In genomic region chr4:24537025-24537424, GRCh38 we compare ENCODE assay signal across 23 cellular contexts. TPM values are rescaled to one million over a fixed set of nuclear protein-coding genes. Genes with fewer than 3 reads are reported as not detected.
A peak's percentile ranks its signal among the peaks of the same experiment; 100 is the strongest.
DNase-seq lines count a peak whose midpoint lies in the region; ATAC-seq, FAIRE-seq and TF ChIP-seq lines count a peak whose summit lies in the region.
"Had no signal": no experiment of that assay in that cellular context is flagged by ENCODE, and none has a peak within 500 bp of the region (broad histone marks: within the 10 kb centered on the region; RNA-seq: fewer than 3 reads in every experiment).

No MANE protein-coding gene starts in this region.

- H3K36me3 ChIP-seq in HCT116 (ENCODE audit: control insufficient read depth in 1 of 2, insufficient read depth in 2 of 2, low read length in 2 of 2) (peaks cover 56 to 58% of the 10 kb centered on the region in 2 experiments), K562 (ENCODE audit: control insufficient read depth, insufficient read depth, low read length) (peaks cover 97% of the 10 kb centered on the region), osteoblast (ENCODE audit: insufficient read depth, low read length) (peaks cover 61% of the 10 kb centered on the region)

- FAIRE-seq in K562 (lab: Jason Lieb, UNC), result no peak
- FAIRE-seq: GM12878, urothelium cell line had no signal

- TF ChIP-seq EP300 in K562 (IDR thresholded peaks at IDR 0.05; ENCODE audit: low read length), result no peak

- POLR2A ChIA-PET in HCT116 (lab: Charles Lee) (no interaction called here), K562 (lab: Yijun Ruan, JAX) (interaction anchor here (0.7 to 1.9 kb wide), 2 partner anchors 10 kb away, joined by 3 to 7 read pairs; no protein-coding TSS in a partner anchor)

- 86% methylated on average over 7 of the region's 7 CpGs for WGBS in K562 (ENCODE audit: insufficient coverage, low coverage, missing lambda C conversion rate)

- no peak overlapping the region for H3K27ac Mint-ChIP-seq in chondrocyte (ENCODE audit: unreplicated experiment)
- H3K27ac Mint-ChIP-seq: activated naive CD4-positive, alpha-beta T cell treated with anti-CD3 and anti-CD28 coated beads, Interleukin-2, amount 10 ng/mL, durations not matched to agents 7 days and 5 days; memory B cell had no signal

- H3K4me1 Mint-ChIP-seq in chondrocyte (ENCODE audit: low read depth), result peaks cover 7% of the 10 kb centered on the region
- H3K4me1 Mint-ChIP-seq: memory B cell had no signal

- H3K9me3 ChIP-seq in HCT116 (ENCODE audit: control insufficient read depth in 1 of 2, insufficient read depth in 1 of 2, low read depth in 1 of 2, low read length in 2 of 2) (no peaks in the 10 kb centered on the region), K562 (replicated peaks; ENCODE audit: control insufficient read depth, insufficient read depth, low read depth, low read length) (no peaks in the 10 kb centered on the region), osteoblast (ENCODE audit: low read depth, low read length) (no peaks in the 10 kb centered on the region)
- H3K9me3 ChIP-seq: BLaER1 had no signal

- H3K4me2 ChIP-seq in HCT116 (ENCODE audit: low read length) (no peak overlapping the region), K562 (ENCODE audit: insufficient read depth, low read length) (no peak overlapping the region), osteoblast (ENCODE audit: insufficient read depth, low read length) (no peak overlapping the region)
- H3K4me2 ChIP-seq: BLaER1 had no signal

- CTCF ChIA-PET in HCT116 (lab: Charles Lee) (interaction anchor here (0.7 kb wide), 1 partner anchor 14 kb away, joined by 3 read pairs; no protein-coding TSS in a partner anchor), K562 (lab: Yijun Ruan, JAX; ENCODE audit: low intra/inter-chr PET ratio) (no interaction called here)

- DNase-seq in ELR (ENCODE audit: low read depth) (peak; percentile 15), HCT116 (ENCODE audit: low read depth, low spot score) (no peak), K562 (ENCODE audit: extremely low read depth in 1 of 4, low spot score in 3 of 4) (no peak), osteoblast (ENCODE audit: insufficient read length, low spot score, missing footprints) (no peak), globus pallidus (ENCODE audit: low spot score) (no peak), chondrocyte (ENCODE audit: low spot score) (no peak)
- DNase-seq: activated CD4-positive, alpha-beta T cell treated with anti-CD3 and anti-CD28 coated beads for 48 hours; activated naive CD4-positive, alpha-beta T cell treated with anti-CD3 and anti-CD28 coated beads, Interleukin-2, amount 10 ng/mL, durations not matched to agents 7 days and 5 days; activated T-cell treated with anti-CD3 and anti-CD28 coated beads, Interleukin-2, amount 50 U/mL, for 48 hours; aorta; COR-L47; dorsolateral prefrontal cortex; HCEC 1CT; head of caudate nucleus; KBM-7; NCI-H1092; NCI-H2029; RPMI8226 had no signal

- no peaks in the 10 kb centered on the region for H3K9me3 Mint-ChIP-seq in chondrocyte (ENCODE audit: low read depth)
- H3K9me3 Mint-ChIP-seq: activated naive CD4-positive, alpha-beta T cell treated with anti-CD3 and anti-CD28 coated beads, Interleukin-2, amount 10 ng/mL, durations not matched to agents 7 days and 5 days; memory B cell had no signal

- peaks cover 60% of the 10 kb centered on the region for H4K20me1 ChIP-seq in HCT116 (ENCODE audit: insufficient read depth)
- H4K20me1 ChIP-seq in K562 (replicated peaks; ENCODE audit: control insufficient read depth, insufficient read depth, low read length), result no peaks in the 10 kb centered on the region
- H4K20me1 ChIP-seq in osteoblast (ENCODE audit: insufficient read depth, low read length), result peaks cover 11% of the 10 kb centered on the region

- no peaks in the 10 kb centered on the region for H3K27me3 Mint-ChIP-seq in chondrocyte (ENCODE audit: low read depth)
- H3K27me3 Mint-ChIP-seq: activated naive CD4-positive, alpha-beta T cell treated with anti-CD3 and anti-CD28 coated beads, Interleukin-2, amount 10 ng/mL, durations not matched to agents 7 days and 5 days; memory B cell had no signal

- ATAC-seq in HCT116, result peak; percentile 54; the same call in 1 of the 2 replicates
- peak; percentile 51; the same call in 1 of the 3 replicates for ATAC-seq in K562
- no peak for ATAC-seq in HG02885 (IDR thresholded peaks at IDR 0.05; ENCODE audit: poor library complexity, unreplicated experiment)
- ATAC-seq: GM12878 had no signal

- H3K79me2 ChIP-seq in HCT116 (ENCODE audit: insufficient read depth, low read length) (peaks cover 100% of the 10 kb centered on the region), K562 (ENCODE audit: control insufficient read depth, insufficient read depth, low read length) (peaks cover 68% of the 10 kb centered on the region), osteoblast (ENCODE audit: insufficient read depth, low read length) (peaks cover 80% of the 10 kb centered on the region)

- H3K27me3 ChIP-seq in HCT116 (ENCODE audit: insufficient read depth, low read length) (no peaks in the 10 kb centered on the region), K562 (ENCODE audit: control insufficient read depth in 2 of 2, insufficient read depth in 2 of 2, low read length in 2 of 2) (no peaks in the 10 kb centered on the region), osteoblast (ENCODE audit: insufficient read depth, low read length) (no peaks in the 10 kb centered on the region)
- H3K27me3 ChIP-seq: BLaER1, dorsolateral prefrontal cortex had no signal

- in situ Hi-C loops in K562 (cut with MboI), result no loop called here

- H3K9me2 ChIP-seq in HCT116 (ENCODE audit: insufficient read depth), result no peaks in the 10 kb centered on the region

- no peaks in the 10 kb centered on the region for H3K9me1 ChIP-seq in K562 (ENCODE audit: control insufficient read depth, insufficient read depth, low read length)

- H3K9ac ChIP-seq in HCT116 (ENCODE audit: low read length) (no peak overlapping the region), K562 (ENCODE audit: insufficient read depth in 1 of 2, low read depth in 2 of 2, low read length in 2 of 2) (no peak overlapping the region)
- H3K9ac ChIP-seq: BLaER1 had no signal

- no peak overlapping the region for H3K27ac ChIP-seq in HCT116 (ENCODE audit: low read depth, low read length)
- no peak overlapping the region for H3K27ac ChIP-seq in K562 (ENCODE audit: extremely low read depth, low read depth, low read length)
- H3K27ac ChIP-seq in osteoblast (ENCODE audit: low read depth, low read length), result peak overlapping the region; percentile 9
- H3K27ac ChIP-seq: BLaER1, dorsolateral prefrontal cortex had no signal

- H3K4me1 ChIP-seq in HCT116 (ENCODE audit: control insufficient read depth in 1 of 2, insufficient read depth in 2 of 2, low read length in 2 of 2) (no peaks in the 10 kb centered on the region), K562 (replicated peaks in 1 of 2; ENCODE audit: control insufficient read depth in 2 of 2, insufficient read depth in 2 of 2, low read length in 2 of 2) (no peaks in the 10 kb centered on the region), osteoblast (ENCODE audit: insufficient read depth, low read length) (no peaks in the 10 kb centered on the region)
- H3K4me1 ChIP-seq: BLaER1 had no signal

- TF ChIP-seq RAD21 in HCT116 (IDR thresholded peaks at IDR 0.05; ENCODE audit: low read depth), result no peak
- no peak for TF ChIP-seq RAD21 in K562 (CRISPR knock-in tag; conservative IDR thresholded peaks at IDR 0.05 in 1 of 2, IDR thresholded peaks at IDR 0.05 in 1 of 2)

- H2AFZ ChIP-seq in HCT116 (ENCODE audit: low read depth, low read length, poor library complexity, severe bottlenecking) (no peak overlapping the region), K562 (ENCODE audit: low read depth, low read length) (no peak overlapping the region), osteoblast (ENCODE audit: low read length) (no peak overlapping the region)

- H3K4me3 ChIP-seq in HCT116 (replicated peaks in 1 of 2; ENCODE audit: low read depth in 1 of 2, low read length in 2 of 2), result no peak overlapping the region
- H3K4me3 ChIP-seq in K562, result no peak overlapping the region
- no peak overlapping the region for H3K4me3 ChIP-seq in osteoblast (ENCODE audit: insufficient read depth, low read length)
- H3K4me3 ChIP-seq: BLaER1, dorsolateral prefrontal cortex, GM12878 had no signal

- BruUV-seq in HCT116 (replicated peaks; lab: Mats Ljungman, UMichigan) (no TSS peak), K562 (replicated peaks; lab: Mats Ljungman, UMichigan) (no TSS peak)

- H3K36me3 Mint-ChIP-seq in chondrocyte (ENCODE audit: low read depth), result peaks cover 13% of the 10 kb centered on the region

- TF ChIP-seq POLR2A in HCT116 (IDR thresholded peaks at IDR 0.05; ENCODE audit: borderline replicate concordance, extremely low read depth, insufficient read depth, insufficient read length) (no peak), K562 (conservative IDR thresholded peaks at IDR 0.05) (no peak)

- RAD21 ChIA-PET in HCT116 (lab: Charles Lee; ENCODE audit: low non-redundant PET in 1 of 2, low total read pairs in 2 of 2, uncharacterized antibody in 2 of 2, unreplicated experiment in 2 of 2), result no interaction called here

- TF ChIP-seq CTCF in HCT116 (IDR thresholded peaks at IDR 0.05 in 2 of 3, conservative IDR thresholded peaks at IDR 0.05 in 1 of 3; ENCODE audit: borderline replicate concordance in 1 of 3, insufficient read depth in 1 of 3, low read depth in 2 of 3, low read length in 2 of 3) (no peak), K562 (IDR thresholded peaks at IDR 0.05 in 2 of 3, conservative IDR thresholded peaks at IDR 0.05 in 1 of 3; ENCODE audit: insufficient read depth in 2 of 3, low read depth in 1 of 3, low read length in 3 of 3) (no peak), osteoblast (IDR thresholded peaks at IDR 0.05; ENCODE audit: extremely low read depth, low read depth, low read length) (no peak), chondrocyte (IDR thresholded peaks at IDR 0.05) (no peak)

- no peak overlapping the region for H3K4me3 Mint-ChIP-seq in chondrocyte (ENCODE audit: unreplicated experiment)
- H3K4me3 Mint-ChIP-seq: activated naive CD4-positive, alpha-beta T cell treated with anti-CD3 and anti-CD28 coated beads, Interleukin-2, amount 10 ng/mL, durations not matched to agents 7 days and 5 days; memory B cell had no signal

- intact Hi-C loops in HCT116 (cut with micrococcal nuclease), result no loop called here
- intact Hi-C loops in K562 (cut with micrococcal nuclease), result no loop called here

RNA-seq across cellular contexts. Expression of gene DHX15, which starts 47.3 kb away (rescaled TPM):
- total RNA-seq in HCT116 (2021; ENCODE audit: unreplicated experiment) (195 TPM), K562 (2014; rRNA removed) (165 and 237 TPM in 2 replicates), K562 (2014; rRNA removed; fragmentation: Illumina TruSeq; extraction: Trizol) (287 and 313 TPM in 2 replicates), K562 (2015; rRNA removed; fragmentation: Illumina TruSeq; extraction: Trizol) (232 and 259 TPM in 2 replicates), K562 (2021) (179 and 189 TPM in 2 replicates), osteoblast (107 and 109 TPM in 2 replicates), chondrocyte (77.4 to 91.6 TPM (median 79.1 TPM) in 3 replicates)
- 104 and 107 TPM in 2 replicates for polyA plus RNA-seq in HCT116 (2012)
- total RNA-seq in K562 (2011; cell fraction: chromatin; rRNA removed; ENCODE audit: low replicate concordance), result 149 and 483 TPM in 2 replicates
- total RNA-seq in K562 (2011; cell fraction: nucleolus; rRNA removed), result 76.7 and 115 TPM in 2 replicates
- total RNA-seq in K562 (2011; cell fraction: nucleoplasm; rRNA removed), result 182 and 282 TPM in 2 replicates
- polyA plus RNA-seq in K562 (2011; rRNA removed) (225 and 281 TPM in 2 replicates), K562 (2014; fragmentation: Illumina TruSeq; extraction: Trizol) (200 and 208 TPM in 2 replicates), K562 (2014; fragmentation: Nextera tagmentation; extraction: Ambion mirVana) (100 to 1,000 TPM; 177 to 240 TPM), K562 (2014; rRNA removed) (176 and 208 TPM in 2 replicates)
- polyA plus RNA-seq in K562 (2011; cell fraction: cytosol; rRNA removed), result 64.0 and 122 TPM in 2 replicates
- polyA plus RNA-seq in K562 (2011; cell fraction: nucleus; rRNA removed), result 258 and 370 TPM in 2 replicates
- polyA plus RNA-seq in K562 (2012), result 97.1 and 136 TPM in 2 replicates
- polyA minus RNA-seq in K562 (2011; rRNA and poly(A)+ RNA removed), result 408 and 460 TPM in 2 replicates
- 78.3 and 119 TPM in 2 replicates for polyA minus RNA-seq in K562 (2011; cell fraction: cytosol; rRNA and poly(A)+ RNA removed)
- polyA minus RNA-seq in K562 (2011; cell fraction: nucleus; rRNA and poly(A)+ RNA removed), result 251 and 412 TPM in 2 replicates
